ENCODE assay signal across 19 cellular contexts in genomic region chrX:153771261-153771681, GRCh38. TPM values are rescaled to one million over a fixed set of nuclear protein-coding genes. Genes with fewer than 3 reads are reported as not detected.
"Had no signal": no experiment of that assay in that cellular context is flagged by ENCODE, and none has a peak within 500 bp of the region (broad histone marks: within the 10 kb centered on the region; RNA-seq: fewer than 3 reads in every experiment).

No MANE protein-coding gene starts in this region.

- H3K4me2 ChIP-seq: hepatocyte had no signal

- H3K36me3 ChIP-seq: ovary, thyroid gland had no signal

- DNase-seq: activated CD8-positive, alpha-beta memory T cell treated with anti-CD3 and anti-CD28 coated beads for 24 hours; activated naive CD4-positive, alpha-beta T cell treated with Interleukin-2 at 50 U/mL for 16 hours; activated naive CD8-positive, alpha-beta T cell treated with anti-CD3 and anti-CD28 coated beads, Interleukin-2, amount 50 U/mL, for 24 hours; anterior cingulate cortex; caudate nucleus; foreskin fibroblast; sigmoid colon; stimulated activated CD8-positive, alpha-beta memory T cell treated with anti-CD3 and anti-CD28 coated beads, Interleukin-4, amount 100 ng/mL, for 48 hours; stimulated activated naive CD4-positive, alpha-beta T cell; T1000; thyroid gland had no signal

- ATAC-seq: activated naive CD8-positive, alpha-beta T cell treated with anti-CD3 and anti-CD28 coated beads, Interleukin-2, amount 50 U/mL, for 24 hours had no signal

- H3K4me3 Mint-ChIP-seq: activated naive CD8-positive, alpha-beta T cell treated with anti-CD3 and anti-CD28 coated beads, Interleukin-2, amount 50 U/mL, for 24 hours; brain; endodermal cell; mesothelial cell of epicardium had no signal

- H2AFZ ChIP-seq: hepatocyte had no signal

- H3K27me3 ChIP-seq: hepatocyte, ovary, sigmoid colon, thyroid gland had no signal

- H3K27ac ChIP-seq: epithelial cell of prostate, hepatocyte, ovary, sigmoid colon, thyroid gland had no signal

- H3K36me3 Mint-ChIP-seq: brain, mesothelial cell of epicardium had no signal

- H3K4me3 ChIP-seq: hepatocyte, ovary, sigmoid colon, thyroid gland had no signal

- H3K4me1 Mint-ChIP-seq: endodermal cell had no signal

- H3K27me3 Mint-ChIP-seq: activated naive CD8-positive, alpha-beta T cell treated with anti-CD3 and anti-CD28 coated beads, Interleukin-2, amount 50 U/mL, for 24 hours; brain had no signal

- H3K79me2 ChIP-seq: hepatocyte had no signal

- H3K4me1 ChIP-seq: thyroid gland had no signal

- H3K9me3 Mint-ChIP-seq: activated naive CD8-positive, alpha-beta T cell treated with anti-CD3 and anti-CD28 coated beads, Interleukin-2, amount 50 U/mL, for 24 hours; mesothelial cell of epicardium had no signal

- H3K9me3 ChIP-seq: ovary, sigmoid colon, thyroid gland had no signal

- H3K27ac Mint-ChIP-seq: activated naive CD8-positive, alpha-beta T cell treated with anti-CD3 and anti-CD28 coated beads, Interleukin-2, amount 50 U/mL, for 24 hours; brain; endodermal cell; mesothelial cell of epicardium had no signal

RNA-seq across cellular contexts. Expression of gene SRPK3, which starts 9.6 kb away (rescaled TPM):
- total RNA-seq: endodermal cell; glomerular endothelial cell; mesothelial cell of epicardium; T-helper 1 cell treated with Interleukin-12 subunit alpha and Interleukin-12 subunit beta and Interleukin-4 antibody, amounts not matched to agents 30 ng/mL and 1 ng/mL, for 36 hours had no signal
